ENCODE assay signal across 17 cellular contexts in genomic region chr20:41462372-41463161, GRCh38.
DNase-seq lines count a peak whose midpoint lies in the region; ATAC-seq and TF ChIP-seq lines count a peak whose summit lies in the region.
"Had no signal": no experiment of that assay in that cellular context is flagged by ENCODE, and none has a peak within 500 bp of the region (broad histone marks: within the 10 kb centered on the region; RNA-seq: fewer than 3 reads in every experiment).

No MANE protein-coding gene starts in this region.

- intact Hi-C loops in MCF 10A (cut with micrococcal nuclease) = no loop called here

- H3K27me3 Mint-ChIP-seq in activated T-cell treated with anti-CD3 and anti-CD28 coated beads, Interleukin-2, amount 50 U/mL, for 72 hours (ENCODE audit: low read depth) = no peaks in the 10 kb centered on the region
- no peaks in the 10 kb centered on the region for H3K27me3 Mint-ChIP-seq in MCF 10A (ENCODE audit: insufficient read depth, unreplicated experiment)
- H3K27me3 Mint-ChIP-seq: brain had no signal

- peaks cover 8 to 15% of the 10 kb centered on the region in 2 donors for H3K36me3 Mint-ChIP-seq in activated T-cell treated with anti-CD3 and anti-CD28 coated beads, Interleukin-2, amount 50 U/mL, for 72 hours (ENCODE audit: insufficient read depth in 2 of 2)
- peaks cover 44% of the 10 kb centered on the region for H3K36me3 Mint-ChIP-seq in MCF 10A (ENCODE audit: insufficient read depth, unreplicated experiment)

- peak overlapping the region; percentile 54 for H3K27ac Mint-ChIP-seq in activated T-cell treated with anti-CD3 and anti-CD28 coated beads, Interleukin-2, amount 50 U/mL, for 72 hours
- no peak overlapping the region for H3K27ac Mint-ChIP-seq in MCF 10A (ENCODE audit: low read depth, unreplicated experiment)
- H3K27ac Mint-ChIP-seq: brain, immature natural killer cell had no signal

- H3K9me3 Mint-ChIP-seq in activated T-cell treated with anti-CD3 and anti-CD28 coated beads, Interleukin-2, amount 50 U/mL, for 72 hours = peaks cover 2 to 7% of the 10 kb centered on the region in 2 donors
- H3K9me3 Mint-ChIP-seq in MCF 10A (ENCODE audit: unreplicated experiment) = no peaks in the 10 kb centered on the region
- H3K9me3 Mint-ChIP-seq: immature natural killer cell had no signal

- H3K4me3 Mint-ChIP-seq in activated T-cell treated with anti-CD3 and anti-CD28 coated beads, Interleukin-2, amount 50 U/mL, for 72 hours = peak overlapping the region in 1 of 2 donors; percentile 4
- H3K4me3 Mint-ChIP-seq in MCF 10A (ENCODE audit: unreplicated experiment) = no peak overlapping the region
- H3K4me3 Mint-ChIP-seq: brain, immature natural killer cell had no signal

- ATAC-seq in activated T-cell treated with anti-CD3 and anti-CD28 coated beads, Interleukin-2, amount 50 U/mL, for 72 hours (replicated peaks in 1 of 2) = peak; percentile 79 to 88
- peak; percentile 61 for ATAC-seq in GM21576 (IDR thresholded peaks at IDR 0.05; ENCODE audit: unreplicated experiment)
- peak; percentile 66 for ATAC-seq in HG03175 (IDR thresholded peaks at IDR 0.05; ENCODE audit: unreplicated experiment)

- no peak for DNase-seq in activated T-cell treated with anti-CD3 and anti-CD28 coated beads, Interleukin-2, amount 50 U/mL, for 72 hours
- no peak for DNase-seq in activated T-cell treated with anti-CD3 and anti-CD28 coated beads, Interleukin-2, amount 50 U/mL, for 48 hours
- no peak for DNase-seq in MCF 10A (ENCODE audit: unreplicated experiment)
- DNase-seq in stimulated activated CD4-positive, alpha-beta T cell treated with anti-CD3 and anti-CD28 coated beads, Interleukin-4, amount 100 ng/mL, for 4 hours = no peak
- DNase-seq in cerebellum (ENCODE audit: low spot score) = no peak
- DNase-seq in NCI-H510A (lab: John Stamatoyannopoulos, UW) = no peak
- DNase-seq: activated CD4-positive, CD25-positive, alpha-beta regulatory T cell treated with anti-CD3 and anti-CD28 coated beads, Interleukin-2, amount 50 U/mL, for 72 hours; activated effector memory CD4-positive, alpha-beta T cell treated with Interleukin-2 at 50 U/mL for 16 hours; immature natural killer cell; IMR-90; NCI-H1092 treated with DMSO at 0.1 percent for 48 hours; NCI-H446; nucleus accumbens; tibial artery had no signal

- no TSS peak for BruUV-seq in MCF 10A (replicated peaks; lab: Mats Ljungman, UMichigan)

- H3K4me1 Mint-ChIP-seq in activated T-cell treated with anti-CD3 and anti-CD28 coated beads, Interleukin-2, amount 50 U/mL, for 72 hours (ENCODE audit: low read depth) = peaks cover 18% of the 10 kb centered on the region
- no peaks in the 10 kb centered on the region for H3K4me1 Mint-ChIP-seq in MCF 10A (ENCODE audit: insufficient read depth, unreplicated experiment)

- POLR2A ChIA-PET in MCF 10A (lab: Yijun Ruan, JAX) = no interaction called here

- TF ChIP-seq CTCF in MCF 10A (IDR thresholded peaks at IDR 0.05; ENCODE audit: unreplicated experiment) = no peak

- CTCF ChIA-PET in MCF 10A (lab: Yijun Ruan, JAX) = no interaction called here
